In the genomic region with DNA sequence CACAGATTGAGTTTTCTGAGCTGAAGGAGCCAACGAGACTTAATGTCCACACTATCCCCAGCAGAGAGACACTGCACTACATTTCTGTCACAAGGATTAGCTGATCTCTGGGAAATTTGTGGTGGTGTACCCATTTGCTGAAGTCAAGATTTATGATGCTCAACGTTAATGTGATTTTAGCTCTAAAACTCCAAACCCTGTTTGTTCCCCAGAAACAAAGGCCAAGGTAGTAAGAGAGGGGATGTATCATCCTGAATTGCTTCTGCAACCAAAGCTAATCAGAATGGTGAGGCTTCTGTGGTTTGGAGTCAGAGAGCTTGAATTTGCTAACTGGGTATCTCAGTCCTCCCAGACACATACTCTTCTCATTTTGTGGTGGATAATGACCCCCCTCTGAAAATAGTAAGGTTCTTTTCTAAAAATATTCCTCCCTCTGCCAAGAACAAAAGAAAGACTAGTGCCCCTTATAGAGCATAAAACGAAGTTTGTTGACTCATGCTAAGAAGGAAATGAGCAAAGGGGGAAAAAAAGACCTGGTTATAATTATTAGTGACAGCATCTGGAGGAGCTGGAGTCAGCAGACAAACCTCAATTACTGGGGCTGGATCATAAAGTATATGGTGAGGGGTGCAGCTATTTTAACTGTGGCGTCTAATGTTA, we compare ENCODE assay signal across 14 cellular contexts.
A peak's percentile ranks its signal among the peaks of the same experiment; 100 is the strongest.
DNase-seq lines count a peak whose midpoint lies in the region; ATAC-seq and TF ChIP-seq lines count a peak whose summit lies in the region.
"Had no signal": no experiment of that assay in that cellular context is flagged by ENCODE, and none has a peak within 500 bp of the region (broad histone marks: within the 10 kb centered on the region; RNA-seq: fewer than 3 reads in every experiment).

No MANE protein-coding gene starts in this region.

- peaks cover 9% of the 10 kb centered on the region; the same call in 1 of the 2 replicates for H3K9me3 Mint-ChIP-seq in WTC11
- H3K9me3 Mint-ChIP-seq: activated CD4-positive, alpha-beta memory T cell treated with anti-CD3 and anti-CD28 coated beads for 36 hours had no signal

- H3K4me1 Mint-ChIP-seq in WTC11 = peaks cover 28% of the 10 kb centered on the region
- H3K4me1 Mint-ChIP-seq: CD4-positive, alpha-beta memory T cell had no signal

- CTCF ChIA-PET in WTC11 (lab: Charles Lee) = interaction anchor here (1.0 to 1.4 kb wide), 2 partner anchors 9 to 14 kb away, joined by 3 to 10 read pairs; no protein-coding TSS in a partner anchor

- POLR2A ChIA-PET in WTC11 (lab: Charles Lee) = no interaction called here

- no peaks in the 10 kb centered on the region for H3K27me3 Mint-ChIP-seq in WTC11 (ENCODE audit: low read depth)
- H3K27me3 Mint-ChIP-seq: activated CD4-positive, alpha-beta memory T cell treated with anti-CD3 and anti-CD28 coated beads for 36 hours; CD4-positive, alpha-beta memory T cell; stimulated activated naive CD8-positive, alpha-beta T cell treated with anti-CD3 and anti-CD28 coated beads, Interleukin-15, Interleukin-2, amounts not matched to agents 100 ng/mL and 50 ng/mL, for 24 hours had no signal

- TF ChIP-seq CTCF in WTC11 (IDR thresholded peaks at IDR 0.05) = no peak

- no peak overlapping the region for H3K27ac Mint-ChIP-seq in WTC11
- H3K27ac Mint-ChIP-seq: activated CD4-positive, alpha-beta memory T cell treated with anti-CD3 and anti-CD28 coated beads for 36 hours; CD4-positive, alpha-beta memory T cell; stimulated activated naive CD8-positive, alpha-beta T cell treated with anti-CD3 and anti-CD28 coated beads, Interleukin-15, Interleukin-2, amounts not matched to agents 100 ng/mL and 50 ng/mL, for 24 hours had no signal

- peak; percentile 36; the same call in 1 of the 2 replicates for ATAC-seq in WTC11
- no peak for ATAC-seq in GM19397 (IDR thresholded peaks at IDR 0.05; ENCODE audit: unreplicated experiment)

- H3K4me3 Mint-ChIP-seq in WTC11 = no peak overlapping the region
- H3K4me3 Mint-ChIP-seq: activated CD4-positive, alpha-beta memory T cell treated with anti-CD3 and anti-CD28 coated beads for 36 hours; CD4-positive, alpha-beta memory T cell; stimulated activated naive CD8-positive, alpha-beta T cell treated with anti-CD3 and anti-CD28 coated beads, Interleukin-15, Interleukin-2, amounts not matched to agents 100 ng/mL and 50 ng/mL, for 24 hours had no signal

- no peaks in the 10 kb centered on the region for H3K36me3 Mint-ChIP-seq in WTC11
- H3K36me3 Mint-ChIP-seq: activated CD4-positive, alpha-beta memory T cell treated with anti-CD3 and anti-CD28 coated beads for 36 hours; CD4-positive, alpha-beta memory T cell had no signal

- peak; percentile 61 for DNase-seq in COLO829 (ENCODE audit: low spot score)
- DNase-seq in LHCN-M2 (ENCODE audit: low read depth) = peak; percentile 57
- DNase-seq in WTC11 (ENCODE audit: low spot score) = no peak
- peak; percentile 68 for DNase-seq in myocyte (ENCODE audit: low read depth)
- no peak for DNase-seq in activated gamma-delta T cell (lab: John Stamatoyannopoulos, UW)
- DNase-seq in SIG-M5 treated with dmso at 0.1 percent for 504 hours (lab: John Stamatoyannopoulos, UW; ENCODE audit: unreplicated experiment) = no peak
- DNase-seq in D341Med (ENCODE audit: low spot score) = no peak
- DNase-seq: activated CD4-positive, alpha-beta memory T cell treated with anti-CD3 and anti-CD28 coated beads for 36 hours; CD4-positive, alpha-beta memory T cell; central memory CD4-positive, alpha-beta T cell; NCI-H1694; stimulated activated CD4-positive, alpha-beta T cell treated with anti-CD3 and anti-CD28 coated beads, Interleukin-4, amount 100 ng/mL, for 4 hours had no signal

TF ChIP-seq in WTC11, 78 proteins besides CTCF, POLR2A, EP300 and RAD21:
- TF ChIP-seq MYBL2 (CRISPR knock-in tag; IDR thresholded peaks at IDR 0.05) (no peak), PRRX2 (CRISPR knock-in tag; IDR thresholded peaks at IDR 0.05) (no peak), FOXJ3 (CRISPR knock-in tag; IDR thresholded peaks at IDR 0.05; ENCODE audit: borderline replicate concordance) (no peak)
- TF ChIP-seq, protein P1, sequence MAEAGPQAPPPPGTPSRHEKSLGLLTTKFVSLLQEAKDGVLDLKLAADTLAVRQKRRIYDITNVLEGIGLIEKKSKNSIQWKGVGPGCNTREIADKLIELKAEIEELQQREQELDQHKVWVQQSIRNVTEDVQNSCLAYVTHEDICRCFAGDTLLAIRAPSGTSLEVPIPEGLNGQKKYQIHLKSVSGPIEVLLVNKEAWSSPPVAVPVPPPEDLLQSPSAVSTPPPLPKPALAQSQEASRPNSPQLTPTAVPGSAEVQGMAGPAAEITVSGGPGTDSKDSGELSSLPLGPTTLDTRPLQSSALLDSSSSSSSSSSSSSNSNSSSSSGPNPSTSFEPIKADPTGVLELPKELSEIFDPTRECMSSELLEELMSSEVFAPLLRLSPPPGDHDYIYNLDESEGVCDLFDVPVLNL (CRISPR knock-in tag; IDR thresholded peaks at IDR 0.05; ENCODE audit: borderline replicate concordance, low read depth) = no peak
- TF ChIP-seq, protein P2, sequence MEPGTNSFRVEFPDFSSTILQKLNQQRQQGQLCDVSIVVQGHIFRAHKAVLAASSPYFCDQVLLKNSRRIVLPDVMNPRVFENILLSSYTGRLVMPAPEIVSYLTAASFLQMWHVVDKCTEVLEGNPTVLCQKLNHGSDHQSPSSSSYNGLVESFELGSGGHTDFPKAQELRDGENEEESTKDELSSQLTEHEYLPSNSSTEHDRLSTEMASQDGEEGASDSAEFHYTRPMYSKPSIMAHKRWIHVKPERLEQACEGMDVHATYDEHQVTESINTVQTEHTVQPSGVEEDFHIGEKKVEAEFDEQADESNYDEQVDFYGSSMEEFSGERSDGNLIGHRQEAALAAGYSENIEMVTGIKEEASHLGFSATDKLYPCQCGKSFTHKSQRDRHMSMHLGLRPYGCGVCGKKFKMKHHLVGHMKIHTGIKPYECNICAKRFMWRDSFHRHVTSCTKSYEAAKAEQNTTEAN (CRISPR knock-in tag; IDR thresholded peaks at IDR 0.05) = no peak

Comparison
In these comparisons a context has a peak if more than half of its experiments do, and no peak if none do; other contexts are left out.
1. DNase-seq: peak in COLO829 (single experiment), LHCN-M2 (single experiment) and myocyte (single experiment); none in WTC11 (single experiment), activated gamma-delta T cell (single experiment), SIG-M5 treated with dmso at 0.1 percent for 504 hours (single experiment) and D341Med (single experiment).